1 cellular context compared by ENCODE assay signal in the genomic region with DNA sequence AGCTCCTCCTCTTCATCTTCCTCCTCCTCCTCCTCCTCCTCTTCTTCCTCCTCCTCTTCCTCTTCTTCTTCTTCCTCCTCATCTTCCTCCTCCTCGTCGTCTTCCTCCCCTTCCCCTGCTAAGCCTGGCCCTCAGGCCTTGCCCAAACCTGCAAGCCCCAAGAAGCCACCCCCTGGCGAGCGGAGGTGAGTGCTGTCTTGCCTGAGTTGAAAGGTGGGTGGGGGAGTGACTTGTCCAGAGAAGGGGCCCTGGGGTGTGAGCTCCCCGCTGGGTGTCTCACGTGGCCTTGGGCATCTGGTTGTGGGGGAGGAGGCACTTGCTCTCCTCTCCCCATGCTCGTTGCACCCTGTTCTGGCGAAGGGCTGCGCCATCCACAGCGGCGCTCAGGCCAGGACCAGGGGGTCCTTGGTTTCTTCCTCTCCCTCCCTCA.
TF ChIP-seq lines count a peak whose summit lies in the region.

No MANE protein-coding gene starts in this region.

TF ChIP-seq in HepG2, 621 proteins besides CTCF, POLR2A, EP300 and RAD21:
- TF ChIP-seq AGO2 (optimal IDR thresholded peaks at IDR 0.05; ENCODE audit: low read depth, low read length) (peak; percentile 61), RBM22 (optimal IDR thresholded peaks at IDR 0.05; ENCODE audit: low read length) (peak; percentile 83), DDIT3 (CRISPR knock-in tag; IDR thresholded peaks at IDR 0.05) (no peak), ZNF691 (CRISPR knock-in tag; IDR thresholded peaks at IDR 0.05; ENCODE audit: borderline replicate concordance, low read depth) (no peak), TRAFD1 (CRISPR knock-in tag; IDR thresholded peaks at IDR 0.05; ENCODE audit: borderline replicate concordance) (no peak), ZNF7 (CRISPR knock-in tag; IDR thresholded peaks at IDR 0.05) (no peak), ZBTB2 (CRISPR knock-in tag; IDR thresholded peaks at IDR 0.05; ENCODE audit: low read depth) (no peak), RBFOX2 (IDR thresholded peaks at IDR 0.05; ENCODE audit: low read depth, low read length) (peak; percentile 11; the same call in 1 of the 2 replicates)
